18 cellular contexts compared by ENCODE assay signal in the genomic region with DNA sequence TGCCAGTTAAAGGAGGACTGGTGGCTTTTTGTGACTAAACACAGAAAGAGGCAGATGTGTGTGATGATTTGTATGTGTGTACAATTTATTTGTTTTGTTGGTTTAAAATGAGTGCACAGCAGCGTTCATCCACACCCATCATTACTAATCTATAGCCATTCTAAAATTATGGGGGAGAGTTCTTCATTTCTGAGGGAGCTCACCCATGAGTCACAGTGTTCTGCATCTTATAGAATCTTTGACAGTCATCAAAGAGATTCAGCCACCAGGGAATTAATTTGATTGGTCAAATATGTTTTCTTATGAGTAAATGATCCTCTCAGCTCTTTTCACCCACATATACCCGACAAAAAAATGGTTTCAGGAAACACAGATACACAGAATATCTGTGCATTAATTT.
"Had no signal": no experiment of that assay in that cellular context is flagged by ENCODE, and none has a peak within 500 bp of the region (broad histone marks: within the 10 kb centered on the region; RNA-seq: fewer than 3 reads in every experiment).

No MANE protein-coding gene starts in this region.

- H3K27ac Mint-ChIP-seq: activated CD4-positive, alpha-beta T cell treated with anti-CD3 and anti-CD28 coated beads, Interleukin-2, amount 10 ng/mL, durations not matched to agents 7 days and 5 days; activated naive CD8-positive, alpha-beta T cell treated with anti-CD3 and anti-CD28 coated beads, Interleukin-2, amount 10 ng/mL, durations not matched to agents 7 days and 5 days; activated T-helper 1 cell treated with anti-CD3 and anti-CD28 coated beads, Interleukin-12 subunit alpha, Interleukin-12 subunit beta, Interleukin-2, Interleukin-4 antibody, amounts not matched to agents 30 ng/mL and 10 ng/mL and 1 ng/mL, durations not matched to agents 14 hours and 24 hours and 36 hours; mesothelial cell of epicardium had no signal

- H3K4me3 ChIP-seq: dorsolateral prefrontal cortex, lower lobe of right lung, pancreas, tibial nerve, uterus had no signal

- H3K4me1 ChIP-seq: lower lobe of right lung, pancreas, tibial nerve, uterus had no signal

- H3K36me3 ChIP-seq: lower lobe of right lung, pancreas, tibial nerve, uterus had no signal

- H3K27me3 ChIP-seq: dorsolateral prefrontal cortex, pancreas, tibial nerve, uterus had no signal

- H3K36me3 Mint-ChIP-seq: activated naive CD8-positive, alpha-beta T cell treated with anti-CD3 and anti-CD28 coated beads, Interleukin-2, amount 10 ng/mL, durations not matched to agents 7 days and 5 days; mesothelial cell of epicardium had no signal

- H3K27me3 Mint-ChIP-seq: activated CD4-positive, alpha-beta T cell treated with anti-CD3 and anti-CD28 coated beads, Interleukin-2, amount 10 ng/mL, durations not matched to agents 7 days and 5 days; activated naive CD8-positive, alpha-beta T cell treated with anti-CD3 and anti-CD28 coated beads, Interleukin-2, amount 10 ng/mL, durations not matched to agents 7 days and 5 days had no signal

- H3K27ac ChIP-seq: lower lobe of right lung, pancreas, tibial nerve, uterus had no signal

- H3K9me3 ChIP-seq: lower lobe of right lung, pancreas, tibial nerve, uterus had no signal

- H3K4me3 Mint-ChIP-seq: activated CD4-positive, alpha-beta T cell treated with anti-CD3 and anti-CD28 coated beads, Interleukin-2, amount 10 ng/mL, durations not matched to agents 7 days and 5 days; activated naive CD8-positive, alpha-beta T cell treated with anti-CD3 and anti-CD28 coated beads, Interleukin-2, amount 10 ng/mL, durations not matched to agents 7 days and 5 days; activated T-helper 1 cell treated with anti-CD3 and anti-CD28 coated beads, Interleukin-12 subunit alpha, Interleukin-12 subunit beta, Interleukin-2, Interleukin-4 antibody, amounts not matched to agents 30 ng/mL and 10 ng/mL and 1 ng/mL, durations not matched to agents 14 hours and 24 hours and 36 hours; endodermal cell; mesothelial cell of epicardium; neural crest cell had no signal

- H3K9me3 Mint-ChIP-seq: activated CD4-positive, alpha-beta T cell treated with anti-CD3 and anti-CD28 coated beads, Interleukin-2, amount 10 ng/mL, durations not matched to agents 7 days and 5 days; activated naive CD8-positive, alpha-beta T cell treated with anti-CD3 and anti-CD28 coated beads, Interleukin-2, amount 10 ng/mL, durations not matched to agents 7 days and 5 days; activated T-helper 1 cell treated with anti-CD3 and anti-CD28 coated beads, Interleukin-12 subunit alpha, Interleukin-12 subunit beta, Interleukin-2, Interleukin-4 antibody, amounts not matched to agents 30 ng/mL and 10 ng/mL and 1 ng/mL, durations not matched to agents 14 hours and 24 hours and 36 hours; endodermal cell; mesothelial cell of epicardium; neural crest cell had no signal

- FAIRE-seq: islet of Langerhans, pancreas had no signal

- ATAC-seq: left colon, lower lobe of right lung, pancreas had no signal

- DNase-seq: activated CD4-positive, alpha-beta T cell treated with anti-CD3 and anti-CD28 coated beads, Interleukin-2, amount 10 ng/mL, durations not matched to agents 7 days and 5 days; activated naive CD4-positive, alpha-beta T cell; activated naive CD8-positive, alpha-beta T cell treated with anti-CD3 and anti-CD28 coated beads, Interleukin-2, amount 10 ng/mL, durations not matched to agents 7 days and 5 days; dorsolateral prefrontal cortex; endodermal cell; erythroblast; left colon; lower lobe of right lung; pancreas; stimulated activated CD4-positive, alpha-beta T cell treated with anti-CD3 and anti-CD28 coated beads, Interleukin-2, amount 100 ng/mL, for 48 hours; stimulated activated naive CD4-positive, alpha-beta T cell; substantia nigra; uterus had no signal
